In genomic region chr17:2266045-2266864, GRCh38 we compare ENCODE assay signal across 8 cellular contexts. TPM values are rescaled to one million over a fixed set of nuclear protein-coding genes. Genes with fewer than 3 reads are reported as not detected.
A peak's percentile ranks its signal among the peaks of the same experiment; 100 is the strongest.
DNase-seq lines count a peak whose midpoint lies in the region; ATAC-seq and TF ChIP-seq lines count a peak whose summit lies in the region.

No MANE protein-coding gene starts in this region.

- WGBS in thyroid gland, 2 donors, result 78 to 80% methylated on average over 13 of the region's 13 CpGs

- H3K4me3 ChIP-seq in lower lobe of right lung, result no peak overlapping the region
- H3K4me3 ChIP-seq in thyroid gland (replicated peaks in 1 of 3), result no peak overlapping the region

- H3K4me1 Mint-ChIP-seq in activated CD4-positive, alpha-beta memory T cell treated with anti-CD3 and anti-CD28 coated beads, Interleukin-2, amount 10 ng/mL, durations not matched to agents 7 days and 5 days, result peaks cover 80% of the 10 kb centered on the region

- intact Hi-C loops in lower lobe of right lung (cut with DNase I), result no loop called here
- intact Hi-C loops in thyroid gland (cut with DNase I), result no loop called here
- intact Hi-C loops in posterior vena cava (cut with DNase I), result loop anchor here in 1 of 2 donors (5.0 kb wide), 1 partner anchor 549 kb away; no protein-coding TSS in a partner anchor
- intact Hi-C loops in head of caudate nucleus (cut with DNase I), result no loop called here

- H3K9me3 ChIP-seq in lower lobe of right lung (no peaks in the 10 kb centered on the region), thyroid gland (no peaks in the 10 kb centered on the region)

- H3K36me3 ChIP-seq in lower lobe of right lung (peaks cover 17% of the 10 kb centered on the region), thyroid gland (peaks cover 0 to 12% of the 10 kb centered on the region in 2 donors)

- peak overlapping the region; percentile 53 for H3K27ac ChIP-seq in lower lobe of right lung
- no peak overlapping the region for H3K27ac ChIP-seq in thyroid gland

- no peaks in the 10 kb centered on the region for H3K27me3 Mint-ChIP-seq in activated CD4-positive, alpha-beta memory T cell treated with anti-CD3 and anti-CD28 coated beads, Interleukin-2, amount 10 ng/mL, durations not matched to agents 7 days and 5 days

- ATAC-seq in GM19043 (IDR thresholded peaks at IDR 0.05; ENCODE audit: low read depth, unreplicated experiment) (peak; percentile 73), HG03196 (IDR thresholded peaks at IDR 0.05; ENCODE audit: unreplicated experiment) (peak; percentile 65), lower lobe of right lung (peak; percentile 73 to 76)

- TF ChIP-seq POLR2A in thyroid gland (IDR thresholded peaks at IDR 0.05), result no peak

- POLR2A ChIA-PET in activated CD4-positive, alpha-beta memory T cell treated with anti-CD3 and anti-CD28 coated beads, Interleukin-2, amount 10 ng/mL, durations not matched to agents 7 days and 5 days (lab: Charles Lee), result interaction anchor here (0.6 to 7.8 kb wide), 21 partner anchors 8 to 549 kb away, joined by 3 to 159 read pairs (median 6); partner anchors contain the start of genes HIC1, SMG6, SRR and TSR1

- TF ChIP-seq CTCF in lower lobe of right lung (IDR thresholded peaks at IDR 0.05) (no peak), thyroid gland (IDR thresholded peaks at IDR 0.05) (no peak)

- peak overlapping the region; percentile 100 for H3K27ac Mint-ChIP-seq in activated CD4-positive, alpha-beta memory T cell treated with anti-CD3 and anti-CD28 coated beads, Interleukin-2, amount 10 ng/mL, durations not matched to agents 7 days and 5 days

- CTCF ChIA-PET in activated CD4-positive, alpha-beta memory T cell treated with anti-CD3 and anti-CD28 coated beads, Interleukin-2, amount 10 ng/mL, durations not matched to agents 7 days and 5 days (lab: Charles Lee), result interaction anchor here (0.5 to 4.5 kb wide), 10 partner anchors 13 to 1531 kb away, joined by 3 to 34 read pairs (median 4); no protein-coding TSS in a partner anchor

- H3K27me3 ChIP-seq in lower lobe of right lung (ENCODE audit: low read depth), result no peaks in the 10 kb centered on the region
- H3K27me3 ChIP-seq in thyroid gland, result no peaks in the 10 kb centered on the region

- H3K9me3 Mint-ChIP-seq in activated CD4-positive, alpha-beta memory T cell treated with anti-CD3 and anti-CD28 coated beads, Interleukin-2, amount 10 ng/mL, durations not matched to agents 7 days and 5 days, result no peaks in the 10 kb centered on the region

- DNase-seq in activated CD4-positive, alpha-beta memory T cell treated with anti-CD3 and anti-CD28 coated beads, Interleukin-2, amount 10 ng/mL, durations not matched to agents 7 days and 5 days, result peak; percentile 94
- DNase-seq in lower lobe of right lung (no peak), thyroid gland (peak; percentile 19 to 20), posterior vena cava (ENCODE audit: low spot score) (no peak), head of caudate nucleus (no peak), SKM-1 (lab: John Stamatoyannopoulos, UW; ENCODE audit: unreplicated experiment) (no peak)

- peaks cover 49% of the 10 kb centered on the region for H3K4me1 ChIP-seq in lower lobe of right lung
- peaks cover 0 to 3% of the 10 kb centered on the region in 2 donors for H3K4me1 ChIP-seq in thyroid gland

- H3K4me3 Mint-ChIP-seq in activated CD4-positive, alpha-beta memory T cell treated with anti-CD3 and anti-CD28 coated beads, Interleukin-2, amount 10 ng/mL, durations not matched to agents 7 days and 5 days, result peak overlapping the region; percentile 79

- peaks cover 55% of the 10 kb centered on the region for H3K36me3 Mint-ChIP-seq in activated CD4-positive, alpha-beta memory T cell treated with anti-CD3 and anti-CD28 coated beads, Interleukin-2, amount 10 ng/mL, durations not matched to agents 7 days and 5 days (ENCODE audit: low read depth)

RNA-seq across cellular contexts. Expression of gene SMG6, which starts 37.3 kb away (rescaled TPM):
- 10 to 100 TPM; 37.8 to 38.7 TPM for total RNA-seq in activated CD4-positive, alpha-beta memory T cell treated with anti-CD3 and anti-CD28 coated beads, Interleukin-2, amount 10 ng/mL, durations not matched to agents 7 days and 5 days
- 33.8 TPM for total RNA-seq in lower lobe of right lung
- 10 to 100 TPM; 26.0 to 35.9 (median 32.9) TPM for total RNA-seq in thyroid gland
- 10 to 100 TPM; 36.2 to 43.8 TPM for total RNA-seq in posterior vena cava

RNA-seq across cellular contexts. Expression of gene SRR, which starts 37.5 kb away (rescaled TPM):
- total RNA-seq in activated CD4-positive, alpha-beta memory T cell treated with anti-CD3 and anti-CD28 coated beads, Interleukin-2, amount 10 ng/mL, durations not matched to agents 7 days and 5 days, result 10 to 100 TPM; 19.3 to 19.5 TPM
- total RNA-seq in lower lobe of right lung (12.2 TPM), thyroid gland (10 to 100 TPM; 12.3 to 31.7 (median 24.1) TPM), posterior vena cava (10 to 100 TPM in 1 of 2 donors, 1 to 10 TPM in 1; 7.4 to 10.9 TPM)

Comparison
In these comparisons a context has a peak if more than half of its experiments do, and no peak if none do; other contexts are left out.
1. DNase-seq: peak in activated CD4-positive, alpha-beta memory T cell treated with anti-CD3 and anti-CD28 coated beads, Interleukin-2, amount 10 ng/mL, durations not matched to agents 7 days and 5 days (single experiment) and thyroid gland (2 of 2); none in lower lobe of right lung (single experiment), posterior vena cava (single experiment), head of caudate nucleus (0 of 42) and SKM-1 (single experiment).
2. Peak in every context shown above with its lines, with median percentiles within 50 percentile points of each other: ATAC-seq.